In genomic region chr16:17423195-17423594, GRCh38 we compare ENCODE assay signal across 1 cellular context.
A peak's percentile ranks its signal among the peaks of the same experiment; 100 is the strongest.
TF ChIP-seq lines count a peak whose summit lies in the region.

No MANE protein-coding gene starts in this region.

TF ChIP-seq in H1, 55 proteins besides CTCF, POLR2A, EP300 and RAD21:
- TF ChIP-seq CTBP2 (IDR thresholded peaks at IDR 0.05; ENCODE audit: borderline replicate concordance, insufficient read depth, insufficient read length, low read length) (peak; percentile 80), NANOG (IDR thresholded peaks at IDR 0.05; ENCODE audit: insufficient read depth, low read depth, low read length, poor library complexity, severe bottlenecking) (peak; percentile 98), KDM1A (IDR thresholded peaks at IDR 0.05; ENCODE audit: borderline replicate concordance, low read length) (no peak), TAF7 (optimal IDR thresholded peaks at IDR 0.05; ENCODE audit: borderline replicate concordance, low read depth, low read length) (no peak), SIX5 (IDR thresholded peaks at IDR 0.05; ENCODE audit: low read depth, low read length) (no peak), HDAC2 (IDR thresholded peaks at IDR 0.05; ENCODE audit: borderline replicate concordance in 1 of 2, low read depth in 2 of 2, low read length in 2 of 2) (0 out of 4 replicates have a peak, but pooled peaks of 1 of the 2 experiments have one; percentile 46), CREB1 (IDR thresholded peaks at IDR 0.05) (no peak), ATF2 (IDR thresholded peaks at IDR 0.05; ENCODE audit: low read length) (no peak), ASH2L (IDR thresholded peaks at IDR 0.05; ENCODE audit: low read length) (peak; percentile 50), SRF (IDR thresholded peaks at IDR 0.05; ENCODE audit: low read depth, low read length) (no peak), MAFK (IDR thresholded peaks at IDR 0.05; ENCODE audit: low read depth, low read length) (no peak), TEAD4 (IDR thresholded peaks at IDR 0.05; ENCODE audit: low read depth, low read length) (no peak), JUND (IDR thresholded peaks at IDR 0.05; ENCODE audit: low read length) (no peak), BRCA1 (IDR thresholded peaks at IDR 0.05; ENCODE audit: low read depth, low read length) (no peak), YY1 (IDR thresholded peaks at IDR 0.05; ENCODE audit: low read depth, low read length) (peak; percentile 78; the same call in 1 of the 2 replicates), SP4 (IDR thresholded peaks at IDR 0.05; ENCODE audit: low read length) (no peak), MAX (IDR thresholded peaks at IDR 0.05) (0 out of 2 replicates have a peak, but pooled peaks have one; percentile 19)
